ENCODE assay signal across 8 cellular contexts in genomic region chr12:48119834-48120195, GRCh38. TPM values are rescaled to one million over a fixed set of nuclear protein-coding genes. Genes with fewer than 3 reads are reported as not detected.
DNase-seq lines count a peak whose midpoint lies in the region; TF ChIP-seq lines count a peak whose summit lies in the region.

No MANE protein-coding gene starts in this region.

- H3K9me3 ChIP-seq in Peyer's patch: no peaks in the 10 kb centered on the region

- no peaks in the 10 kb centered on the region for H3K36me3 ChIP-seq in Peyer's patch

- TF ChIP-seq POLR2A in Peyer's patch (IDR thresholded peaks at IDR 0.05): no peak

- TF ChIP-seq CTCF in GM12864 (IDR thresholded peaks at IDR 0.05; ENCODE audit: low read depth, low read length, missing control alignments): no peak
- no peak for TF ChIP-seq CTCF in Peyer's patch (IDR thresholded peaks at IDR 0.05)

- H3K4me1 ChIP-seq in Peyer's patch: peaks cover 0 to 11% (median 2%) of the 10 kb centered on the region in 4 donors

- peak overlapping the region in 3 of 4 donors; percentile 19 to 64 (median 51) for H3K27ac ChIP-seq in Peyer's patch

- DNase-seq in GM12864 (ENCODE audit: low read depth) (no peak), Peyer's patch (no peak), fibroblast of peridontal ligament (ENCODE audit: extremely low read depth) (peak; percentile 9), putamen (ENCODE audit: low spot score) (peak; percentile 49), NCI-H2196 treated with DMSO at 0.1 percent for 48 hours (lab: John Stamatoyannopoulos, UW; ENCODE audit: unreplicated experiment) (no peak), NK-92 (lab: John Stamatoyannopoulos, UW; ENCODE audit: unreplicated experiment) (no peak), cortex of kidney (lab: John Stamatoyannopoulos, UW) (no peak), NCI-H146 treated with DMSO at 0.1 percent for 48 hours (lab: John Stamatoyannopoulos, UW; ENCODE audit: unreplicated experiment) (no peak)

- no peaks in the 10 kb centered on the region for H3K27me3 ChIP-seq in Peyer's patch

- H3K4me3 ChIP-seq in GM12864 (ENCODE audit: low read depth, low read length) (peak overlapping the region; percentile 86), Peyer's patch (peak overlapping the region; percentile 49 to 78 (median 59))

RNA-seq across cellular contexts. Expression of gene PFKM, which starts 0.7 kb away (rescaled TPM):
- 10 to 100 TPM in 3 of 4 donors, 1 to 10 TPM in 1; 10.0 to 38.0 (median 27.0) TPM for total RNA-seq in Peyer's patch

RNA-seq across cellular contexts. Expression of gene SENP1, which starts 13.9 kb away (rescaled TPM):
- 10 to 100 TPM; 11.0 to 37.1 (median 16.9) TPM for total RNA-seq in Peyer's patch

RNA-seq across cellular contexts. Expression of gene ASB8, which starts 37.5 kb away (rescaled TPM):
- 10 to 100 TPM; 16.5 to 40.8 (median 33.7) TPM for total RNA-seq in Peyer's patch

Comparison
In these comparisons a context has a peak if more than half of its experiments do, and no peak if none do; other contexts are left out.
1. DNase-seq: peak in fibroblast of peridontal ligament (single experiment) and putamen (single experiment); none in GM12864 (single experiment), Peyer's patch (0 of 3), NCI-H2196 treated with DMSO at 0.1 percent for 48 hours (single experiment), NK-92 (single experiment), cortex of kidney (single experiment) and NCI-H146 treated with DMSO at 0.1 percent for 48 hours (single experiment).